In genomic region chr10:33612551-33612950, GRCh38 we compare ENCODE assay signal across 11 cellular contexts.
A peak's percentile ranks its signal among the peaks of the same experiment; 100 is the strongest.
DNase-seq lines count a peak whose midpoint lies in the region; ATAC-seq, FAIRE-seq and TF ChIP-seq lines count a peak whose summit lies in the region.
"Had no signal": no experiment of that assay in that cellular context is flagged by ENCODE, and none has a peak within 500 bp of the region (broad histone marks: within the 10 kb centered on the region; RNA-seq: fewer than 3 reads in every experiment).

No MANE protein-coding gene starts in this region.

- H3K27me3 Mint-ChIP-seq in CD8-positive, alpha-beta memory T cell: peaks cover 0 to 2% of the 10 kb centered on the region in 2 donors
- H3K27me3 Mint-ChIP-seq in natural killer cell (ENCODE audit: low read depth in 2 of 2): peaks cover 5 to 12% of the 10 kb centered on the region in 2 donors

- no peaks in the 10 kb centered on the region for H3K4me1 ChIP-seq in CD8-positive, alpha-beta memory T cell (ENCODE audit: insufficient read depth, low read length)
- peaks cover 19% of the 10 kb centered on the region for H3K4me1 ChIP-seq in PC-3 (ENCODE audit: insufficient read depth, low read length)

- H3K36me3 ChIP-seq in CD8-positive, alpha-beta memory T cell (ENCODE audit: insufficient read depth, low read length): no peaks in the 10 kb centered on the region
- H3K36me3 ChIP-seq in PC-3 (ENCODE audit: low read depth, low read length): peaks cover 5% of the 10 kb centered on the region; the same call in 1 of the 2 replicates

- no peaks in the 10 kb centered on the region for H3K27me3 ChIP-seq in CD8-positive, alpha-beta memory T cell (ENCODE audit: insufficient read depth, low read length, poor library complexity, severe bottlenecking)
- no peaks in the 10 kb centered on the region for H3K27me3 ChIP-seq in PC-3 (ENCODE audit: low read length)

- H3K9me2 ChIP-seq in PC-3 (replicated peaks; ENCODE audit: low read length): no peaks in the 10 kb centered on the region

- peak overlapping the region in 6 of 7 donors; percentile 18 to 59 (median 24) for H3K4me3 Mint-ChIP-seq in CD8-positive, alpha-beta memory T cell
- H3K4me3 Mint-ChIP-seq in natural killer cell: no peak overlapping the region
- H3K4me3 Mint-ChIP-seq: nephron had no signal

- H3K9ac ChIP-seq in PC-3 (ENCODE audit: low read length): no peak overlapping the region

- CTCF ChIA-PET in CD8-positive, alpha-beta memory T cell (lab: Charles Lee): no interaction called here
- CTCF ChIA-PET in PC-3 (lab: Charles Lee): no interaction called here

- no peaks in the 10 kb centered on the region for H3F3A ChIP-seq in PC-3 (ENCODE audit: low read length, unreplicated experiment)

- DNase-seq in CD8-positive, alpha-beta memory T cell: no peak
- DNase-seq in M059J (ENCODE audit: low read depth): peak; percentile 54
- peak; percentile 22 for DNase-seq in epithelial cell of prostate (ENCODE audit: low read depth, low spot score)
- DNase-seq in natural killer cell: no peak
- DNase-seq in urothelium cell line (ENCODE audit: low spot score): no peak
- DNase-seq in PC-3: no peak

- peak overlapping the region in 4 of 8 donors; percentile 3 to 15 (median 4) for H3K27ac Mint-ChIP-seq in CD8-positive, alpha-beta memory T cell
- H3K27ac Mint-ChIP-seq in natural killer cell: peak overlapping the region; percentile 23 to 32
- H3K27ac Mint-ChIP-seq: nephron had no signal

- intact Hi-C loops in natural killer cell (cut with micrococcal nuclease): no loop called here
- intact Hi-C loops in PC-3 (cut with micrococcal nuclease): no loop called here

- BruUV-seq in PC-3 (replicated peaks; lab: Mats Ljungman, UMichigan): no TSS peak

- H3K79me2 ChIP-seq in PC-3 (ENCODE audit: low read length): no peaks in the 10 kb centered on the region

- peaks cover 8 to 22% (median 14%) of the 10 kb centered on the region in 5 donors for H3K9me3 Mint-ChIP-seq in CD8-positive, alpha-beta memory T cell
- H3K9me3 Mint-ChIP-seq in natural killer cell: peaks cover 2 to 5% of the 10 kb centered on the region in 2 donors

- H3K36me3 Mint-ChIP-seq in CD8-positive, alpha-beta memory T cell: peaks cover 0 to 6% (median 1%) of the 10 kb centered on the region in 3 donors
- H3K36me3 Mint-ChIP-seq in natural killer cell: peaks cover 11% of the 10 kb centered on the region

- peak overlapping the region; percentile 16 for H3K4me3 ChIP-seq in CD8-positive, alpha-beta memory T cell (ENCODE audit: low read length)
- no peak overlapping the region for H3K4me3 ChIP-seq in PC-3 (ENCODE audit: low read length)
- H3K4me3 ChIP-seq: coronary artery had no signal

- POLR2A ChIA-PET in CD8-positive, alpha-beta memory T cell (lab: Charles Lee): no interaction called here
- POLR2A ChIA-PET in PC-3 (lab: Charles Lee; ENCODE audit: unreplicated experiment): no interaction called here

- H2AFZ ChIP-seq in PC-3 (ENCODE audit: low read length): no peak overlapping the region

- no peak for FAIRE-seq in urothelium cell line (lab: Jason Lieb, UNC)
- FAIRE-seq: G401.6 had no signal

- no peak overlapping the region for H3K27ac ChIP-seq in CD8-positive, alpha-beta memory T cell (ENCODE audit: low read depth, low read length)
- H3K27ac ChIP-seq in epithelial cell of prostate: peak overlapping the region; percentile 66
- H3K27ac ChIP-seq in PC-3 (ENCODE audit: low read length): no peak overlapping the region

- H3K4me1 Mint-ChIP-seq in CD8-positive, alpha-beta memory T cell: peaks cover 4 to 13% (median 9%) of the 10 kb centered on the region in 3 donors
- peaks cover 7 to 10% of the 10 kb centered on the region in 2 donors for H3K4me1 Mint-ChIP-seq in natural killer cell

- TF ChIP-seq CTCF in natural killer cell (IDR thresholded peaks at IDR 0.05) (no peak), PC-3 (conservative IDR thresholded peaks at IDR 0.05; ENCODE audit: low read depth, low read length) (no peak)

- H4K20me1 ChIP-seq in PC-3 (ENCODE audit: low read length): no peaks in the 10 kb centered on the region

- ATAC-seq in natural killer cell (peak in 2 of 3 donors; percentile 80), HG02973 (IDR thresholded peaks at IDR 0.05; ENCODE audit: unreplicated experiment) (no peak), PC-3 (no peak), GM18861 (IDR thresholded peaks at IDR 0.05; ENCODE audit: unreplicated experiment) (no peak)

- H3K9me3 ChIP-seq in CD8-positive, alpha-beta memory T cell (ENCODE audit: low read length): no peaks in the 10 kb centered on the region
- H3K9me3 ChIP-seq in PC-3 (ENCODE audit: low read length): peaks cover 17% of the 10 kb centered on the region

- no peak overlapping the region for H3K4me2 ChIP-seq in PC-3 (ENCODE audit: low read length)

Comparison
In these comparisons a context has a peak if more than half of its experiments do, and no peak if none do; other contexts are left out.
1. DNase-seq: peak in M059J (single experiment) and epithelial cell of prostate (single experiment); none in CD8-positive, alpha-beta memory T cell (0 of 5), natural killer cell (single experiment), urothelium cell line (single experiment) and PC-3 (single experiment).
2. ATAC-seq: peak in natural killer cell (2 of 3); none in HG02973 (single experiment), PC-3 (single experiment) and GM18861 (single experiment).